26 cellular contexts compared by ENCODE assay signal in the genomic region with DNA sequence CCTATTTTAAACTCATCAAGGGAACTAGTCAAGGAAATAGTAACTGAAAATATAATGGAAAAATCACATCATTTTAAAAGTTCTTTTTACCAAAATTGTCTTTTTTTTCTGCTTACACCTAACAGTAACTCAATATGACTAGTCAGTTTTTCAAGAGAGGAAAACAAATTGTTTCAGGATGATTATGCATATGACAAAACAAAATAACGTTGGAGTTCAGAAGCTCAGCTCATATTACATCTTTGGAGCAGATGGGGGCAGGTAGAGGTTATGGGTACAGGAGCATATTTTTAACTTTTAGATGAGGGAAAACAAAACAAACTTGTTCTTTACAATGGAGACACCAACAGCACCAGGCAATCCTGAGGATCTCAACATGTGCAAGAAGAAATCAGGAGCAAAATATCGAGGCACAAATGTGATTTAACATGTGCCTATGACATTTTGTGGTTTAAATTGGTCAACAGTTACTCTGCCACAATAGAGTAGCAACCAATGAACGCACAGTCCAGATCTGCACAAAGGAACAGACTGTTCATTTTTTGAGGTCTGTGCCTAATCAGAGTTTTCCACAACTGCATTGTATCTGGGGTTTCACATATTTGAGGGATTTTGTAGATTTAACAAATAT.
DNase-seq lines count a peak whose midpoint lies in the region; ATAC-seq, FAIRE-seq and TF ChIP-seq lines count a peak whose summit lies in the region.
"Had no signal": no experiment of that assay in that cellular context is flagged by ENCODE, and none has a peak within 500 bp of the region (broad histone marks: within the 10 kb centered on the region; RNA-seq: fewer than 3 reads in every experiment).

No MANE protein-coding gene starts in this region.

- DNase-seq in NCI-H2107 treated with DMSO at 0.1 percent for 48 hours (lab: John Stamatoyannopoulos, UW; ENCODE audit: unreplicated experiment), result peak; percentile 25
- DNase-seq in NCI-H2107 (lab: John Stamatoyannopoulos, UW), result no peak
- DNase-seq in K562 (ENCODE audit: extremely low read depth in 1 of 4, low spot score in 3 of 4), result no peak
- peak; percentile 59 for DNase-seq in fibroblast of the conjunctiva (ENCODE audit: low read depth)
- no peak for DNase-seq in NOMO-1 (lab: John Stamatoyannopoulos, UW; ENCODE audit: unreplicated experiment in 2 of 2)
- no peak for DNase-seq in Right ventricle myocardium superior
- DNase-seq: activated CD4-positive, alpha-beta T cell treated with anti-CD3 and anti-CD28 coated beads, Interleukin-2, amount 10 ng/mL, durations not matched to agents 24 days and 14 days; AML-193; central memory CD4-positive, alpha-beta T cell; heart left ventricle; immature natural killer cell; left ventricle myocardium superior; NCI-H2029; NCI-H524; nephron progenitor cell; stimulated activated CD4-positive, alpha-beta T cell treated with anti-CD3 and anti-CD28 coated beads, Interleukin-4, amount 100 ng/mL, for 1 hour; stimulated activated naive CD8-positive, alpha-beta T cell treated with anti-CD3 and anti-CD28 coated beads, Interleukin-15, amount 100 ng/mL, for 72 hours; trophoblast cell had no signal

- no peak for TF ChIP-seq CTCF in K562 (IDR thresholded peaks at IDR 0.05 in 2 of 3, conservative IDR thresholded peaks at IDR 0.05 in 1 of 3; ENCODE audit: insufficient read depth in 2 of 3, low read depth in 1 of 3, low read length in 3 of 3)

- no peaks in the 10 kb centered on the region for H3K79me2 ChIP-seq in K562 (ENCODE audit: control insufficient read depth, insufficient read depth, low read length)

- H3K4me3 ChIP-seq in K562, result no peak overlapping the region
- H3K4me3 ChIP-seq: GM23338, heart left ventricle, prostate gland, smooth muscle cell had no signal

- intact Hi-C loops in K562 (cut with micrococcal nuclease), result no loop called here
- intact Hi-C loops in Right ventricle myocardium superior (cut with DNase I), result no loop called here

- in situ Hi-C loops in K562 (cut with MboI), result no loop called here

- CTCF ChIA-PET in K562 (lab: Yijun Ruan, JAX; ENCODE audit: low intra/inter-chr PET ratio), result no interaction called here

- H3K9me1 ChIP-seq in K562 (ENCODE audit: control insufficient read depth, insufficient read depth, low read length), result no peaks in the 10 kb centered on the region

- H3K27me3 ChIP-seq in K562 (ENCODE audit: control insufficient read depth in 2 of 2, insufficient read depth in 2 of 2, low read length in 2 of 2), result no peaks in the 10 kb centered on the region
- H3K27me3 ChIP-seq: heart left ventricle had no signal

- POLR2A ChIA-PET in K562 (lab: Yijun Ruan, JAX), result no interaction called here

- ATAC-seq in K562, result no peak
- no peak for ATAC-seq in GM21423 (IDR thresholded peaks at IDR 0.05; ENCODE audit: unreplicated experiment)
- no peak for ATAC-seq in HG02763 (IDR thresholded peaks at IDR 0.05; ENCODE audit: unreplicated experiment)
- no peak for ATAC-seq in Right ventricle myocardium superior (ENCODE audit: poor library complexity)
- ATAC-seq: GM23338; heart left ventricle; left ventricle myocardium superior; Right ventricle myocardium inferior; stimulated activated naive CD8-positive, alpha-beta T cell treated with anti-CD3 and anti-CD28 coated beads, Interleukin-15, amount 100 ng/mL, for 72 hours had no signal

- no peaks in the 10 kb centered on the region for H3K9me3 ChIP-seq in K562 (replicated peaks; ENCODE audit: control insufficient read depth, insufficient read depth, low read depth, low read length)
- H3K9me3 ChIP-seq: heart left ventricle, prostate gland had no signal

- no peak overlapping the region for H3K27ac ChIP-seq in K562 (ENCODE audit: extremely low read depth, low read depth, low read length)
- H3K27ac ChIP-seq: 22Rv1, heart left ventricle, prostate gland had no signal

- no peak for FAIRE-seq in K562 (lab: Jason Lieb, UNC)
- FAIRE-seq: GM12891 had no signal

- 6% methylated on average over 3 of the region's 3 CpGs for WGBS in K562 (ENCODE audit: insufficient coverage, low coverage, missing lambda C conversion rate)

- BruUV-seq in K562 (replicated peaks; lab: Mats Ljungman, UMichigan), result no TSS peak

- no peak for TF ChIP-seq EP300 in K562 (IDR thresholded peaks at IDR 0.05; ENCODE audit: low read length)

- no peak overlapping the region for H3K4me2 ChIP-seq in K562 (ENCODE audit: insufficient read depth, low read length)
- H3K4me2 ChIP-seq: GM23338, smooth muscle cell had no signal

- TF ChIP-seq POLR2A in K562 (conservative IDR thresholded peaks at IDR 0.05), result no peak

- H3K36me3 ChIP-seq in K562 (ENCODE audit: control insufficient read depth, insufficient read depth, low read length), result no peaks in the 10 kb centered on the region
- H3K36me3 ChIP-seq: heart left ventricle, prostate gland had no signal

- no peaks in the 10 kb centered on the region for H4K20me1 ChIP-seq in K562 (replicated peaks; ENCODE audit: control insufficient read depth, insufficient read depth, low read length)

- no peaks in the 10 kb centered on the region for H3K4me1 ChIP-seq in K562 (replicated peaks in 1 of 2; ENCODE audit: control insufficient read depth in 2 of 2, insufficient read depth in 2 of 2, low read length in 2 of 2)
- H3K4me1 ChIP-seq: heart left ventricle, prostate gland had no signal

- TF ChIP-seq RAD21 in K562 (CRISPR knock-in tag; conservative IDR thresholded peaks at IDR 0.05 in 1 of 2, IDR thresholded peaks at IDR 0.05 in 1 of 2), result no peak

- H3K9ac ChIP-seq in K562 (ENCODE audit: insufficient read depth in 1 of 2, low read depth in 2 of 2, low read length in 2 of 2), result no peak overlapping the region

- no peak overlapping the region for H2AFZ ChIP-seq in K562 (ENCODE audit: low read depth, low read length)
- H2AFZ ChIP-seq: GM23338 had no signal

TF ChIP-seq in K562, 482 proteins besides CTCF, POLR2A, EP300 and RAD21:
- no peak for TF ChIP-seq SP1 (CRISPR knock-in tag; IDR thresholded peaks at IDR 0.05)
- TF ChIP-seq ZNF507 (tag; conservative IDR thresholded peaks at IDR 0.05), result no peak
- TF ChIP-seq MTA3 (IDR thresholded peaks at IDR 0.05; ENCODE audit: borderline replicate concordance), result no peak
- TF ChIP-seq NFRKB (IDR thresholded peaks at IDR 0.05; ENCODE audit: low read depth), result no peak
- 0 out of 2 replicates have a peak, but pooled peaks have one; percentile 5 for TF ChIP-seq C11orf30 (IDR thresholded peaks at IDR 0.05; ENCODE audit: low read depth)
- 0 out of 2 replicates have a peak, but pooled peaks have one; percentile 26 for TF ChIP-seq MAFG (tag; conservative IDR thresholded peaks at IDR 0.05)
- TF ChIP-seq ZNF316 (IDR thresholded peaks at IDR 0.05), result peak; percentile 65; the same call in 1 of the 2 replicates
- TF ChIP-seq SIN3A (IDR thresholded peaks at IDR 0.05; ENCODE audit: borderline replicate concordance in 2 of 2, control insufficient read depth in 1 of 2, low read depth in 2 of 2, low read length in 2 of 2), result no peak

Comparison
In these comparisons a context has a peak if more than half of its experiments do, and no peak if none do; other contexts are left out.
1. DNase-seq: peak in NCI-H2107 treated with DMSO at 0.1 percent for 48 hours (single experiment) and fibroblast of the conjunctiva (single experiment); none in NCI-H2107 (single experiment), K562 (0 of 4), NOMO-1 (0 of 2) and Right ventricle myocardium superior (single experiment).